8 cellular contexts compared by ENCODE assay signal in the genomic region with DNA sequence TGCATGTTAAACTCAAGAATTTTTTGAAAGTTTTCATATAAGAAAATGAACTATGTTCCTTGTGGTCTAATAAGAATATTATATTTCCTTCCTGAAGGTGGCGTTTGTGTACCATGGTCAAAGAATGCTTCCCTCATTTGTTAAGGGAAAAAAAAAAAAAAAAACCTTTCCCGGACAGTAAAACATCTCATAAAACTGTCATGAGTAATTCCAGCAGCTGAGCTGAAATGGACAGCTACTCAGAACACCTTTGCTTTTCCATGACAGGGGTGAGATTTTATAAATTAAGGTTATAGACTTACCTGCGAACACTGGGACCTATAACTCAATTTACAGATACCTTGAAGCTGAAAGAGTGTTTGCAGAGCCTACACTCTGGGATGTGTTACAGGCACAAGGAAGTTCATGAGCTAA.
DNase-seq lines count a peak whose midpoint lies in the region; ATAC-seq lines count a peak whose summit lies in the region.

No MANE protein-coding gene starts in this region.

- ATAC-seq in GM19324 (IDR thresholded peaks at IDR 0.05; ENCODE audit: low FRiP score, unreplicated experiment) = no peak

- peak; percentile 40 to 59 for DNase-seq in AML-193 (lab: John Stamatoyannopoulos, UW)
- DNase-seq in HT1080 (ENCODE audit: low read depth) = peak; percentile 74
- DNase-seq in SHP77 treated with DMSO at 0.1 percent for 48 hours (lab: John Stamatoyannopoulos, UW) = peak; percentile 37
- peak; percentile 71 for DNase-seq in glomerular visceral epithelial cell (ENCODE audit: extremely low spot score)
- peak; percentile 62 for DNase-seq in smooth muscle cell of the brain vasculature (ENCODE audit: low read depth, low spot score)
- DNase-seq in stimulated activated CD8-positive, alpha-beta memory T cell treated with anti-CD3 and anti-CD28 coated beads, Interleukin-4, amount 100 ng/mL, for 48 hours = no peak
- no peak for DNase-seq in stimulated activated naive CD4-positive, alpha-beta T cell (lab: John Stamatoyannopoulos, UW)

Comparison
In these comparisons a context has a peak if more than half of its experiments do, and no peak if none do; other contexts are left out.
1. DNase-seq: peak in AML-193 (2 of 2), HT1080 (single experiment), SHP77 treated with DMSO at 0.1 percent for 48 hours (single experiment), glomerular visceral epithelial cell (single experiment) and smooth muscle cell of the brain vasculature (single experiment); none in stimulated activated CD8-positive, alpha-beta memory T cell treated with anti-CD3 and anti-CD28 coated beads, Interleukin-4, amount 100 ng/mL, for 48 hours (single experiment) and stimulated activated naive CD4-positive, alpha-beta T cell (0 of 6).